1 cellular context compared by ENCODE assay signal in genomic region chr7:68873616-68874015, GRCh38.
TF ChIP-seq lines count a peak whose summit lies in the region.

No MANE protein-coding gene starts in this region.

TF ChIP-seq in HepG2, 621 proteins besides CTCF, POLR2A, EP300 and RAD21 (continued from another document):
- no peak for TF ChIP-seq THAP7 (CRISPR knock-in tag; IDR thresholded peaks at IDR 0.05)
- no peak for TF ChIP-seq SNAI1 (CRISPR knock-in tag; IDR thresholded peaks at IDR 0.05; ENCODE audit: borderline replicate concordance)
- no peak for TF ChIP-seq ZSCAN9 (CRISPR knock-in tag; IDR thresholded peaks at IDR 0.05; ENCODE audit: borderline replicate concordance)
- TF ChIP-seq SYNCRIP (IDR thresholded peaks at IDR 0.05; ENCODE audit: insufficient read depth, low read depth, low read length): no peak
- TF ChIP-seq ZNF234 (CRISPR knock-in tag; conservative IDR thresholded peaks at IDR 0.05): no peak
- TF ChIP-seq KLF15 (CRISPR knock-in tag; IDR thresholded peaks at IDR 0.05; ENCODE audit: borderline replicate concordance): no peak
- no peak for TF ChIP-seq TERF1 (CRISPR knock-in tag; IDR thresholded peaks at IDR 0.05)
- no peak for TF ChIP-seq E2F5 (CRISPR knock-in tag; conservative IDR thresholded peaks at IDR 0.05)
- TF ChIP-seq MIER2 (CRISPR knock-in tag; IDR thresholded peaks at IDR 0.05): no peak
- TF ChIP-seq ZNF24 (IDR thresholded peaks at IDR 0.05): no peak
TF ChIP-seq in HepG2: peak in this region for 0.
